23 cellular contexts compared by ENCODE assay signal in the genomic region with DNA sequence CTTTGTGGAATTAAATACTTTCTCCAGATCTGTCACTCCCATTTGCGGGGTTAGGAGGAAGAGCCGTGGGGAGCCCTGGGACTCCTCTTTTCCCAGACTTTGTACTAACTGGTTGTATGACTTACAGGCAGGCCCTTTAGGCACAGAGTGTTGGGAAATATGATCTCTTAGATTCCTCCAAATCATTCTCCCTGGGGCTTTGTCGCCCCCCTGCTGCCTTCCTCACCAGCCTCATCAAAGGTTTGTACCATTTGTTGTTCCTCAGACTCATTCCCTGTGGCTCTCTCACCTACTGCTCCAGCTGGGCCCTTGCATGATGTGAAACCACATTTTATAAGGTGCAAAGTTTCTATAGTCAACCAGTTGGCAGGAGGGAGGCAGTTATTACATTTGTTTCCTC. TPM values are rescaled to one million over a fixed set of nuclear protein-coding genes. Genes with fewer than 3 reads are reported as not detected.
A peak's percentile ranks its signal among the peaks of the same experiment; 100 is the strongest.
DNase-seq lines count a peak whose midpoint lies in the region; ATAC-seq, FAIRE-seq and TF ChIP-seq lines count a peak whose summit lies in the region.
"Had no signal": no experiment of that assay in that cellular context is flagged by ENCODE, and none has a peak within 500 bp of the region (broad histone marks: within the 10 kb centered on the region; RNA-seq: fewer than 3 reads in every experiment).

No MANE protein-coding gene starts in this region.

- TF ChIP-seq POLR2A in GM12892 (IDR thresholded peaks at IDR 0.05; ENCODE audit: low read depth, low read length), result no peak

- 65% methylated on average over 3 of the region's 3 CpGs for WGBS in right cardiac atrium
- 64 to 66% methylated on average over 3 of the region's 3 CpGs for WGBS in heart right ventricle, 2 donors
- 40 to 65% (median 54%) methylated on average over 3 of the region's 3 CpGs for WGBS in small intestine, 3 donors

- H3K27me3 ChIP-seq in right cardiac atrium (ENCODE audit: control insufficient read depth, insufficient read depth), result no peaks in the 10 kb centered on the region
- no peaks in the 10 kb centered on the region for H3K27me3 ChIP-seq in heart right ventricle
- no peaks in the 10 kb centered on the region for H3K27me3 ChIP-seq in small intestine (ENCODE audit: control insufficient read depth in 2 of 2, insufficient read depth in 2 of 2, low read length in 2 of 2)
- H3K27me3 ChIP-seq: uterus had no signal

- no peak overlapping the region for H3K4me3 ChIP-seq in right cardiac atrium (ENCODE audit: low read length)
- H3K4me3 ChIP-seq in heart right ventricle, result no peak overlapping the region
- no peak overlapping the region for H3K4me3 ChIP-seq in small intestine (ENCODE audit: low read depth in 1 of 2, low read length in 2 of 2)
- H3K4me3 ChIP-seq: uterus had no signal

- H3K9me3 ChIP-seq in right cardiac atrium (ENCODE audit: control insufficient read depth, low read length), result no peaks in the 10 kb centered on the region
- no peaks in the 10 kb centered on the region for H3K9me3 ChIP-seq in heart right ventricle
- H3K9me3 ChIP-seq in small intestine (ENCODE audit: control insufficient read depth, low read depth), result no peaks in the 10 kb centered on the region
- H3K9me3 ChIP-seq: uterus had no signal

- FAIRE-seq in small intestine (lab: Jason Lieb, UNC), result no peak
- FAIRE-seq in GM12892 (lab: Jason Lieb, UNC), result no peak

- H3K27ac ChIP-seq in right cardiac atrium (ENCODE audit: low read length) (no peak overlapping the region), heart right ventricle (no peak overlapping the region), small intestine (ENCODE audit: low read depth in 1 of 2, low read length in 1 of 2) (no peak overlapping the region)
- H3K27ac ChIP-seq: HL-60, uterus had no signal

- TF ChIP-seq CTCF in heart right ventricle (IDR thresholded peaks at IDR 0.05), result peak in 7 of 9 donors; percentile 9 to 46 (median 32)

- H3K4me1 ChIP-seq in right cardiac atrium (ENCODE audit: control insufficient read depth, insufficient read depth, low read length) (no peaks in the 10 kb centered on the region), heart right ventricle (peaks cover 0 to 6% (median 0%) of the 10 kb centered on the region in 9 donors), small intestine (ENCODE audit: control insufficient read depth in 2 of 2, insufficient read depth in 1 of 2, low read depth in 1 of 2, low read length in 1 of 2) (peaks cover 0 to 7% of the 10 kb centered on the region in 2 donors)
- H3K4me1 ChIP-seq: uterus had no signal

- no peaks in the 10 kb centered on the region for H3K36me3 ChIP-seq in heart right ventricle
- no peaks in the 10 kb centered on the region for H3K36me3 ChIP-seq in small intestine (ENCODE audit: control insufficient read depth in 2 of 2, insufficient read depth in 2 of 2, low read length in 2 of 2)
- H3K36me3 ChIP-seq: uterus had no signal

- intact Hi-C loops in Right ventricle myocardium superior (cut with DNase I) (no loop called here), right cardiac atrium (cut with DNase I) (loop anchor here in 1 of 4 donors (10.0 kb wide), 1 partner anchor 223 kb away; no protein-coding TSS in a partner anchor), heart right ventricle (cut with DNase I) (loop anchor here in 1 of 10 donors (5.0 kb wide), 1 partner anchor 231 kb away; no protein-coding TSS in a partner anchor)

- ATAC-seq in Right ventricle myocardium superior (ENCODE audit: poor library complexity), result peak; percentile 41
- ATAC-seq in right cardiac atrium, result no peak
- peak in 5 of 8 donors; percentile 41 to 77 (median 65) for ATAC-seq in heart right ventricle
- ATAC-seq in GM19455 (IDR thresholded peaks at IDR 0.05; ENCODE audit: unreplicated experiment), result no peak
- ATAC-seq: activated CD8-positive, alpha-beta memory T cell treated with anti-CD3 and anti-CD28 coated beads, Interleukin-2, amount 10 ng/mL, durations not matched to agents 7 days and 5 days had no signal

- no peak for DNase-seq in Right ventricle myocardium superior
- DNase-seq in right cardiac atrium, result no peak
- DNase-seq in NCI-H524 (lab: John Stamatoyannopoulos, UW), result peak; percentile 69 to 80
- no peak for DNase-seq in heart right ventricle
- DNase-seq in small intestine, result peak; percentile 20
- DNase-seq in GM12892 (ENCODE audit: insufficient read length), result no peak
- no peak for DNase-seq in HT-29 (ENCODE audit: low spot score)
- DNase-seq: activated CD4-positive, alpha-beta T cell treated with anti-CD3 and anti-CD28 coated beads for 1 hour; activated CD8-positive, alpha-beta memory T cell treated with anti-CD3 and anti-CD28 coated beads, Interleukin-2, amount 10 ng/mL, durations not matched to agents 7 days and 5 days; activated effector memory CD4-positive, alpha-beta T cell treated with anti-CD3 and anti-CD28 coated beads, Interleukin-2, amount 50 U/mL, for 16 hours; amygdala; CD4-positive, CD25-positive, alpha-beta regulatory T cell; foreskin fibroblast; KBM-7; left cardiac atrium; NCI-H1105; SHP77; stimulated activated CD4-positive, alpha-beta T cell treated with anti-CD3 and anti-CD28 coated beads, Interleukin-4, amount 100 ng/mL, for 1 hour; substantia nigra; T-helper 2 cell; uterus had no signal

RNA-seq across cellular contexts. Expression of a gene that starts 56.4 kb away (rescaled TPM):
- total RNA-seq in Right ventricle myocardium superior (1.1 TPM), right cardiac atrium (1 to 10 TPM; 1.6 to 2.0 (median 1.8) TPM), heart right ventricle (1 to 10 TPM in 5 of 10 donors, under 1 TPM in 5; 0.28 to 1.6 (median 1.00) TPM)
- polyA plus RNA-seq in right cardiac atrium (1.3 TPM), heart right ventricle (1 to 10 TPM; 1.2 to 8.9 TPM), small intestine (1 to 10 TPM; 2.0 to 7.4 (median 5.7) TPM)
- polyA plus RNA-seq in GM12892 (2012; ENCODE audit: missing spikeins), result 2.9 TPM
- 0.28 and 0.86 TPM in 2 replicates for total RNA-seq in HT-29 (2014; rRNA removed; shearing (Covaris generic))

Comparison
In these comparisons a context has a peak if more than half of its experiments do, and no peak if none do; other contexts are left out.
1. ATAC-seq: peak in Right ventricle myocardium superior (single experiment) and heart right ventricle (5 of 8); none in right cardiac atrium (0 of 2) and GM19455 (single experiment).
2. DNase-seq: peak in NCI-H524 (2 of 2) and small intestine (single experiment); none in Right ventricle myocardium superior (single experiment), right cardiac atrium (0 of 3), heart right ventricle (0 of 2), GM12892 (single experiment) and HT-29 (single experiment).